In the genomic region with DNA sequence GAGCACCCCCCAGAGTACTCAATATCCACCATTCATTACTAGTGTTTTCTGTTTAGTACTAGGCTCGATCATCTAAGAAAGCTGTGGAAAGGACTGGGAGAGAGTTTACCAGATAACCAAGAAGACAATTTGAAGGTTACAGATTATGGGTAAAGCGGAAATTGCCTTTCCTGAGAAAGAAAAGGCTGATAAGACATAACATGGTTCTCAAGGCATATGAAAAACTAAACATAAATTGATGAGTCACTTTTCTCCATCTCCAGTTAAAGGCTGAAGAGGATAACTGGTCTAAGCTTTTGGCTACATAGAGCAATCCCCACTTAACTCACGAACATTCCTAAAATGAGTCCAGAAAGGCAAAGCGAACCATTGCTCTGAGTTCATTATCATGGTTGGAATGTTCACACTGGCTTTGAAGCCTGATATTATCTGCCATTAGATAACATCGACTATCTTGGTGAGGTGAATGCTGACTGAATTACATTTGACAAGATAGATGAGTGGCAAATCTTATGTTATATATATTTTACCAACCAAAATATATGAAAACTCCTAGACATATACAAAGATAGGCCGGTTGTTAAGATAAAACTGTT, we compare ENCODE assay signal across 1 cellular context.
TF ChIP-seq lines count a peak whose summit lies in the region.

No MANE protein-coding gene starts in this region.

TF ChIP-seq in H1, 55 proteins besides CTCF, POLR2A, EP300 and RAD21 (continued from another document):
- TF ChIP-seq ATF3 (IDR thresholded peaks at IDR 0.05; ENCODE audit: insufficient read depth, low read depth, low read length) (no peak), YY1 (IDR thresholded peaks at IDR 0.05; ENCODE audit: low read depth, low read length) (no peak), BACH1 (IDR thresholded peaks at IDR 0.05; ENCODE audit: low read length) (no peak), GABPA (IDR thresholded peaks at IDR 0.05; ENCODE audit: borderline replicate concordance, insufficient read depth, low read length) (no peak), SRF (IDR thresholded peaks at IDR 0.05; ENCODE audit: low read depth, low read length) (no peak), GTF2F1 (IDR thresholded peaks at IDR 0.05; ENCODE audit: borderline replicate concordance, low read depth, low read length) (no peak), FOSL1 (IDR thresholded peaks at IDR 0.05; ENCODE audit: insufficient read depth, low read depth, low read length) (no peak)
